In genomic region chr11:33761471-33761870, GRCh38 we compare ENCODE assay signal across 19 cellular contexts. TPM values are rescaled to one million over a fixed set of nuclear protein-coding genes. Genes with fewer than 3 reads are reported as not detected.
DNase-seq lines count a peak whose midpoint lies in the region; ATAC-seq, FAIRE-seq and TF ChIP-seq lines count a peak whose summit lies in the region.
"Had no signal": no experiment of that assay in that cellular context is flagged by ENCODE, and none has a peak within 500 bp of the region (broad histone marks: within the 10 kb centered on the region; RNA-seq: fewer than 3 reads in every experiment).

No MANE protein-coding gene starts in this region.

- H3K36me3 ChIP-seq in GM12878 (ENCODE audit: control insufficient read depth in 2 of 2, insufficient read depth in 2 of 2, low read length in 1 of 2): peaks cover 0 to 6% of the 10 kb centered on the region in 2 experiments; a peak in 2 of 4 replicates

- no peak overlapping the region for H3K27ac Mint-ChIP-seq in chondrocyte (ENCODE audit: unreplicated experiment)
- H3K27ac Mint-ChIP-seq: activated naive CD8-positive, alpha-beta T cell treated with anti-CD3 and anti-CD28 coated beads, Interleukin-2, amount 50 U/mL, for 24 hours had no signal

- peaks cover 36% of the 10 kb centered on the region for H3K36me3 Mint-ChIP-seq in chondrocyte (ENCODE audit: low read depth)

- H3K4me1 Mint-ChIP-seq in chondrocyte (ENCODE audit: low read depth): no peaks in the 10 kb centered on the region

- no peak overlapping the region for H3K9ac ChIP-seq in GM12878 (ENCODE audit: control insufficient read depth, insufficient read depth, low read length)

- no peak for TF ChIP-seq EP300 in GM12878 (IDR thresholded peaks at IDR 0.05; ENCODE audit: borderline replicate concordance in 1 of 2, control insufficient read depth in 1 of 2, low read depth in 2 of 2, low read length in 2 of 2)

- H3K27ac ChIP-seq in GM12878 (ENCODE audit: control insufficient read depth, insufficient read depth): no peak overlapping the region
- H3K27ac ChIP-seq: gastroesophageal sphincter had no signal

- no peak for TF ChIP-seq RAD21 in GM12878 (IDR thresholded peaks at IDR 0.05; ENCODE audit: insufficient read depth, low read depth, low read length)

- POLR2A ChIA-PET in GM12878 (lab: Charles Lee): interaction anchor here (1.1 to 2.0 kb wide), 2 partner anchors 8 to 14 kb away, joined by 3 to 6 read pairs; no protein-coding TSS in a partner anchor

- TF ChIP-seq CTCF in GM12878 (IDR thresholded peaks at IDR 0.05 in 2 of 3, conservative IDR thresholded peaks at IDR 0.05 in 1 of 3; ENCODE audit: control insufficient read depth in 2 of 3, extremely low read depth in 1 of 3, insufficient read depth in 1 of 3, low read depth in 3 of 3, low read length in 3 of 3) (no peak), chondrocyte (IDR thresholded peaks at IDR 0.05) (no peak)

- no peaks in the 10 kb centered on the region for H3K27me3 Mint-ChIP-seq in chondrocyte (ENCODE audit: low read depth)
- H3K27me3 Mint-ChIP-seq: activated naive CD8-positive, alpha-beta T cell treated with anti-CD3 and anti-CD28 coated beads, Interleukin-2, amount 50 U/mL, for 24 hours had no signal

- peak; percentile 69 for FAIRE-seq in GM12878 (lab: Jason Lieb, UNC)
- FAIRE-seq: endothelial cell of umbilical vein had no signal

- H3K4me1 ChIP-seq in GM12878 (ENCODE audit: control insufficient read depth, insufficient read depth, low read length): peaks cover 15% of the 10 kb centered on the region
- H3K4me1 ChIP-seq: gastroesophageal sphincter, HAP-1 had no signal

- H3K9me3 Mint-ChIP-seq in chondrocyte (ENCODE audit: low read depth): peaks cover 11% of the 10 kb centered on the region
- H3K9me3 Mint-ChIP-seq: activated naive CD8-positive, alpha-beta T cell treated with anti-CD3 and anti-CD28 coated beads, Interleukin-2, amount 50 U/mL, for 24 hours had no signal

- H3K4me3 ChIP-seq in GM12878: no peak overlapping the region
- H3K4me3 ChIP-seq: gastroesophageal sphincter, HAP-1 had no signal

- intact Hi-C loops in GM12878 (cut with micrococcal nuclease; ENCODE audit: unreplicated experiment): no loop called here

- RAD21 ChIA-PET in GM12878 (lab: Charles Lee; ENCODE audit: unreplicated experiment): interaction anchor here (0.8 to 1.4 kb wide), 5 partner anchors 13 to 30 kb away, joined by 3 to 9 read pairs (median 4); partner anchors contain the start of gene FBXO3

- no peak for DNase-seq in GM12878 (ENCODE audit: low read depth, low spot score)
- no peak for DNase-seq in chondrocyte (ENCODE audit: low spot score)
- no peak for DNase-seq in mesenteric fat pad (ENCODE audit: low spot score)
- DNase-seq in stimulated activated CD8-positive, alpha-beta memory T cell treated with anti-CD3 and anti-CD28 coated beads, Interleukin-4, amount 100 ng/mL, for 48 hours: no peak
- DNase-seq: activated naive CD8-positive, alpha-beta T cell treated with anti-CD3 and anti-CD28 coated beads, Interleukin-2, amount 50 U/mL, for 24 hours; activated T-cell treated with anti-CD3 and anti-CD28 coated beads, Interleukin-2, amount 50 U/mL, for 1 hour; EL; midbrain; MV-4-11; NCI-H2227 treated with DMSO at 0.1 percent for 48 hours; nucleus accumbens; small intestine had no signal

- no TSS peak for BruUV-seq in GM12878 (replicated peaks; lab: Mats Ljungman, UMichigan)

- no peak overlapping the region for H3K4me3 Mint-ChIP-seq in chondrocyte (ENCODE audit: unreplicated experiment)
- H3K4me3 Mint-ChIP-seq: activated naive CD8-positive, alpha-beta T cell treated with anti-CD3 and anti-CD28 coated beads, Interleukin-2, amount 50 U/mL, for 24 hours had no signal

- WGBS in GM12878 (ENCODE audit: insufficient coverage, insufficient replicate concordance, low lambda C conversion rate, missing lambda C conversion rate): 7% methylated on average over 2 of the region's 2 CpGs

- H3K4me2 ChIP-seq in GM12878 (ENCODE audit: control insufficient read depth, insufficient read depth): peak overlapping the region; percentile 77; the same call in 1 of the 2 replicates

- H3K27me3 ChIP-seq in GM12878 (replicated peaks in 1 of 2; ENCODE audit: control insufficient read depth in 2 of 2, insufficient read depth in 2 of 2, low read length in 1 of 2): no peaks in the 10 kb centered on the region
- H3K27me3 ChIP-seq: gastroesophageal sphincter had no signal

- H2AFZ ChIP-seq in GM12878 (ENCODE audit: control insufficient read depth, low read depth, low read length): no peak overlapping the region

- no peaks in the 10 kb centered on the region for H4K20me1 ChIP-seq in GM12878 (ENCODE audit: control insufficient read depth, insufficient read depth)

- H3K9me3 ChIP-seq in GM12878 (replicated peaks; ENCODE audit: control insufficient read depth, insufficient read depth, low read length): no peaks in the 10 kb centered on the region; the same call in 2 of the 3 replicates
- H3K9me3 ChIP-seq: HAP-1 had no signal

- CTCF ChIA-PET in GM12878 (lab: Yijun Ruan, JAX): interaction anchor here (0.6 to 2.5 kb wide), 12 partner anchors 8 to 596 kb away, joined by 3 to 15 read pairs (median 4); no protein-coding TSS in a partner anchor

- in situ Hi-C loops in GM12878 (cut with MboI): no loop called here

- SMC1A ChIA-PET in GM12878 (lab: Charles Lee; ENCODE audit: uncharacterized antibody, unreplicated experiment): interaction anchor here (0.6 to 2.4 kb wide), 10 partner anchors 9 to 46 kb away, joined by 3 to 15 read pairs (median 4); partner anchors contain the start of gene FBXO3

- no peak for TF ChIP-seq POLR2A in GM12878 (IDR thresholded peaks at IDR 0.05; ENCODE audit: low read depth, low read length)

- ATAC-seq in GM18873 (IDR thresholded peaks at IDR 0.05; ENCODE audit: low FRiP score, unreplicated experiment): peak; percentile 67
- peak; percentile 81 for ATAC-seq in GM21723 (IDR thresholded peaks at IDR 0.05; ENCODE audit: unreplicated experiment)
- ATAC-seq in HG03095 (IDR thresholded peaks at IDR 0.05; ENCODE audit: unreplicated experiment): peak; percentile 88
- ATAC-seq in GM12878: peak; percentile 98
- ATAC-seq: activated naive CD8-positive, alpha-beta T cell treated with anti-CD3 and anti-CD28 coated beads, Interleukin-2, amount 50 U/mL, for 24 hours; gastroesophageal sphincter; Panc1 had no signal

- no peaks in the 10 kb centered on the region for H3K79me2 ChIP-seq in GM12878 (ENCODE audit: control insufficient read depth, insufficient read depth, low read length)

TF ChIP-seq in GM12878, 131 proteins besides CTCF, POLR2A, EP300 and RAD21 (continues in another document):
- TF ChIP-seq GABPA (IDR thresholded peaks at IDR 0.05; ENCODE audit: low read depth) (no peak), NKRF (conservative IDR thresholded peaks at IDR 0.05) (no peak)

RNA-seq across cellular contexts. Expression of gene FBXO3, which starts 12.8 kb away (rescaled TPM):
- total RNA-seq in GM12878 (2013; cell fraction: nucleolus; rRNA removed): 52.3 and 56.3 TPM in 2 replicates
- total RNA-seq in GM12878 (2014; rRNA removed) (10.4 and 11.1 TPM in 2 replicates), GM12878 (2014; rRNA removed; fragmentation: Illumina TruSeq; extraction: Trizol) (11.6 and 13.2 TPM in 2 replicates), GM12878 (2021) (9.2 and 11.3 TPM in 2 replicates), chondrocyte (18.0 to 32.1 TPM (median 22.0 TPM) in 3 replicates), mesenteric fat pad (26.4 TPM)
- 7.7 TPM for polyA plus RNA-seq in GM12878 (2011; ENCODE audit: low read depth)
- polyA plus RNA-seq in GM12878 (2011; rRNA removed) (33.4 and 45.2 TPM in 2 replicates), GM12878 (2014; fragmentation: Illumina TruSeq; extraction: Trizol) (14.5 and 23.5 TPM in 2 replicates), GM12878 (2014; fragmentation: Nextera tagmentation; extraction: Ambion mirVana) (10 to 100 TPM; 12.4 to 27.1 TPM), GM12878 (2014; rRNA removed) (8.5 and 8.9 TPM in 2 replicates), GM12878 (2016; fragmentation: Nextera tagmentation; extraction: Ambion mirVana) (10 to 100 TPM; 20.4 to 24.3 TPM)
- 14.1 and 16.6 TPM in 2 replicates for polyA plus RNA-seq in GM12878 (2011; cell fraction: cytosol; rRNA removed)
- 21.6 and 31.0 TPM in 2 replicates for polyA plus RNA-seq in GM12878 (2011; cell fraction: nucleus; rRNA removed)
- 7.2 and 10.3 TPM in 2 replicates for polyA plus RNA-seq in GM12878 (2012)
- polyA minus RNA-seq in GM12878 (2011; rRNA and poly(A)+ RNA removed): 22.4 and 30.6 TPM in 2 replicates
- polyA minus RNA-seq in GM12878 (2011; cell fraction: cytosol; rRNA and poly(A)+ RNA removed): 9.7 and 13.2 TPM in 2 replicates
- polyA minus RNA-seq in GM12878 (2011; cell fraction: nucleus; rRNA and poly(A)+ RNA removed): 24.4 and 30.0 TPM in 2 replicates

RNA-seq across cellular contexts. Expression of gene CD59, which starts 25.2 kb away (rescaled TPM):
- total RNA-seq in GM12878 (2013; cell fraction: nucleolus; rRNA removed): 68.2 and 75.8 TPM in 2 replicates
- total RNA-seq in GM12878 (2014; rRNA removed): 55.5 and 75.8 TPM in 2 replicates
- total RNA-seq in GM12878 (2014; rRNA removed; fragmentation: Illumina TruSeq; extraction: Trizol): 83.2 and 89.0 TPM in 2 replicates
- total RNA-seq in GM12878 (2021): 143 and 144 TPM in 2 replicates
- polyA plus RNA-seq in GM12878 (2011; ENCODE audit: low read depth): 107 TPM
- polyA plus RNA-seq in GM12878 (2011; rRNA removed): 201 and 225 TPM in 2 replicates
- polyA plus RNA-seq in GM12878 (2011; cell fraction: cytosol; rRNA removed): 159 and 211 TPM in 2 replicates
- polyA plus RNA-seq in GM12878 (2011; cell fraction: nucleus; rRNA removed): 55.6 and 69.0 TPM in 2 replicates
- polyA plus RNA-seq in GM12878 (2012): 85.7 and 97.9 TPM in 2 replicates
- polyA plus RNA-seq in GM12878 (2014; fragmentation: Illumina TruSeq; extraction: Trizol): 185 and 186 TPM in 2 replicates
- 100 to 1,000 TPM; 223 to 256 TPM for polyA plus RNA-seq in GM12878 (2014; fragmentation: Nextera tagmentation; extraction: Ambion mirVana)
- polyA plus RNA-seq in GM12878 (2014; rRNA removed): 93.6 and 109 TPM in 2 replicates
- 100 to 1,000 TPM; 177 to 195 TPM for polyA plus RNA-seq in GM12878 (2016; fragmentation: Nextera tagmentation; extraction: Ambion mirVana)
- 93.2 and 138 TPM in 2 replicates for polyA minus RNA-seq in GM12878 (2011; rRNA and poly(A)+ RNA removed)
- polyA minus RNA-seq in GM12878 (2011; cell fraction: cytosol; rRNA and poly(A)+ RNA removed): 24.9 and 46.1 TPM in 2 replicates
- 15.7 and 20.6 TPM in 2 replicates for polyA minus RNA-seq in GM12878 (2011; cell fraction: nucleus; rRNA and poly(A)+ RNA removed)
- total RNA-seq in chondrocyte: 579 to 718 TPM (median 705 TPM) in 3 replicates
- total RNA-seq in mesenteric fat pad: 659 TPM
